Comparison of ENCODE assay signal across 24 cellular contexts in the genomic region with DNA sequence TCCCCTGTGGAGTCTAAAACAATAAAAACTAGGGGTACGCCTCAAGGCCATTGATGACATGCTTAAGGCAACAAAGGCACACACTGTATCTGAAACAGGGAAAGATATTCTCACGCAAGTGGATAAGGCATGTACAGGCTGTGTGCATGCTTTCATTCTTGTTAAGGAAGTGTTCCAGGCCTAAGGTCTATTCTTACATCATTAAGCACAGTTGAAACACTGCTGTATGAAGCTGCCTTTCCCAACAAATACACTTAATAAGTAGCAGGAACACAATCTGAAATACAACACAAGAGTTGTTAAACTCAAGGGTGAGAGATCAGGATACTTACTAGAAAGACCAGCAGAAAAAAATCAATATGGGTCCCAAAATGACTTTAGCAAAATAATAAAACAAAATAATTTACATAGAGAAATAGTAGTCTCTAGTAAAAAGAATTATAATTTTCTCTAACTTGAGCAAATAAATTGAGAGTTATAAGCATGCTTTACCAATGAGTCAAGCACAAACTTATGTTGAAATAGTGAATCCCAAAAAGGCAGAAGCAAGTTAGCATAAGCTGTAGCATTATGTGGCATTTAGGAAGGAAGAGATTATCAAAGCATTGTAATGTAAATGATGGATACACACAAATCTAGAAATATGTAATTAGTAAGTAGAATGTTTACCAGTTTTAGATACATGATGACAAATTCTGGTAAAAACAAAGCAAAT.
DNase-seq lines count a peak whose midpoint lies in the region; ATAC-seq and TF ChIP-seq lines count a peak whose summit lies in the region.
"Had no signal": no experiment of that assay in that cellular context is flagged by ENCODE, and none has a peak within 500 bp of the region (broad histone marks: within the 10 kb centered on the region; RNA-seq: fewer than 3 reads in every experiment).

No MANE protein-coding gene starts in this region.

- POLR2A ChIA-PET in BJ (lab: Charles Lee): no interaction called here

- DNase-seq in BJ (ENCODE audit: low read depth) (peak; percentile 11), LHCN-M2 (ENCODE audit: low read depth) (peak; percentile 38), fibroblast of lung (ENCODE audit: low read depth in 2 of 2) (peak; percentile 25 to 66), renal cortical epithelial cell (ENCODE audit: low read depth) (peak; percentile 15), left ventricle myocardium superior (no peak), right lobe of liver (no peak)
- DNase-seq in stimulated activated CD4-positive, alpha-beta T cell treated with anti-CD3 and anti-CD28 coated beads, Interleukin-4, amount 100 ng/mL, for 4 hours: no peak
- DNase-seq: activated CD4-positive, alpha-beta memory T cell treated with anti-CD3 and anti-CD28 coated beads for 36 hours; activated CD8-positive, alpha-beta memory T cell treated with anti-CD3 and anti-CD28 coated beads, Interleukin-2, amount 50 U/mL, for 4 hours; activated naive CD4-positive, alpha-beta T cell treated with anti-CD3 and anti-CD28 coated beads, Interleukin-2, amount 10 ng/mL, durations not matched to agents 7 days and 5 days; amygdala; CD4-positive, alpha-beta memory T cell; cortex of kidney; effector memory CD8-positive, alpha-beta T cell; erythroblast; GDM1; H7; MG63; midbrain; naive thymus-derived CD8-positive, alpha-beta T cell; NCI-H1417; NCI-H2081; NCI-H2227 treated with DMSO at 0.1 percent for 48 hours had no signal

- intact Hi-C loops in left ventricle myocardium superior (cut with micrococcal nuclease) (no loop called here), right lobe of liver (cut with DNase I) (no loop called here)

- CTCF ChIA-PET in BJ (lab: Yijun Ruan, JAX): no interaction called here

- H3K9me3 ChIP-seq in fibroblast of lung (ENCODE audit: control insufficient read depth, insufficient read depth, low read depth, low read length): no peaks in the 10 kb centered on the region
- no peaks in the 10 kb centered on the region for H3K9me3 ChIP-seq in right lobe of liver

- H4K20me1 ChIP-seq in fibroblast of lung (ENCODE audit: control insufficient read depth, extremely low read depth, insufficient read depth, low read length): no peaks in the 10 kb centered on the region

- H3K4me3 ChIP-seq in BJ (ENCODE audit: low read depth, low read length) (no peak overlapping the region), fibroblast of lung (replicated peaks in 1 of 4; ENCODE audit: control extremely low read depth in 1 of 4, insufficient read depth in 1 of 4, low read depth in 3 of 4, low read length in 4 of 4) (no peak overlapping the region), right lobe of liver (no peak overlapping the region)
- H3K4me3 ChIP-seq: MG63 had no signal

- TF ChIP-seq CTCF in BJ (IDR thresholded peaks at IDR 0.05; ENCODE audit: insufficient read depth, low read depth, low read length) (no peak), fibroblast of lung (conservative IDR thresholded peaks at IDR 0.05 in 1 of 2, IDR thresholded peaks at IDR 0.05 in 1 of 2; ENCODE audit: low read depth in 1 of 2, low read length in 2 of 2) (no peak), right lobe of liver (IDR thresholded peaks at IDR 0.05) (no peak)

- no peaks in the 10 kb centered on the region for H3K79me2 ChIP-seq in fibroblast of lung (ENCODE audit: control insufficient read depth, insufficient read depth, low read length)

- H2AFZ ChIP-seq in fibroblast of lung (ENCODE audit: low read length): no peak overlapping the region

- H3K36me3 ChIP-seq in BJ (ENCODE audit: control insufficient read depth, insufficient read depth, low read length): no peaks in the 10 kb centered on the region; the same call in 1 of the 2 replicates
- no peaks in the 10 kb centered on the region for H3K36me3 ChIP-seq in fibroblast of lung (ENCODE audit: control insufficient read depth, insufficient read depth, low read length)
- no peaks in the 10 kb centered on the region for H3K36me3 ChIP-seq in right lobe of liver
- H3K36me3 ChIP-seq: MG63 had no signal

- TF ChIP-seq POLR2A in right lobe of liver (IDR thresholded peaks at IDR 0.05): no peak

- H3K27ac ChIP-seq in fibroblast of lung (ENCODE audit: insufficient read depth, low read length) (no peak overlapping the region), right lobe of liver (no peak overlapping the region)

- WGBS in right lobe of liver (ENCODE audit: insufficient coverage, low coverage, low lambda C conversion rate, missing lambda C conversion rate): 23% methylated on average over 2 of the region's 2 CpGs

- ATAC-seq in GM19324 (IDR thresholded peaks at IDR 0.05; ENCODE audit: low FRiP score, unreplicated experiment) (no peak), left ventricle myocardium superior (no peak), right lobe of liver (no peak)
- ATAC-seq: effector memory CD8-positive, alpha-beta T cell; naive thymus-derived CD8-positive, alpha-beta T cell had no signal

- no peaks in the 10 kb centered on the region for H3K27me3 ChIP-seq in BJ (ENCODE audit: control insufficient read depth, insufficient read depth, low read length)
- H3K27me3 ChIP-seq in fibroblast of lung (ENCODE audit: control insufficient read depth, insufficient read depth, low read length): no peaks in the 10 kb centered on the region
- no peaks in the 10 kb centered on the region for H3K27me3 ChIP-seq in right lobe of liver
- H3K27me3 ChIP-seq: MG63 had no signal

- no peak overlapping the region for H3K9ac ChIP-seq in fibroblast of lung (ENCODE audit: insufficient read depth, low read length)

- H3K4me1 ChIP-seq in fibroblast of lung (ENCODE audit: control insufficient read depth, extremely low read depth, insufficient read depth, low read length) (no peaks in the 10 kb centered on the region), right lobe of liver (no peaks in the 10 kb centered on the region)

- H3K4me2 ChIP-seq in fibroblast of lung (ENCODE audit: extremely low read depth, insufficient read depth, low read length): no peak overlapping the region

Comparison
In these comparisons a context has a peak if more than half of its experiments do, and no peak if none do; other contexts are left out.
1. DNase-seq: peak in BJ (single experiment), LHCN-M2 (single experiment), fibroblast of lung (2 of 2) and renal cortical epithelial cell (single experiment); none in left ventricle myocardium superior (single experiment), right lobe of liver (0 of 3) and stimulated activated CD4-positive, alpha-beta T cell treated with anti-CD3 and anti-CD28 coated beads, Interleukin-4, amount 100 ng/mL, for 4 hours (0 of 2).